In genomic region chrX:74924449-74925209, GRCh38 we compare ENCODE assay signal across 8 cellular contexts. TPM values are rescaled to one million over a fixed set of nuclear protein-coding genes. Genes with fewer than 3 reads are reported as not detected.
DNase-seq lines count a peak whose midpoint lies in the region; ATAC-seq and TF ChIP-seq lines count a peak whose summit lies in the region.

No MANE protein-coding gene starts in this region.

- no peaks in the 10 kb centered on the region for H3K9me3 ChIP-seq in OCI-LY7 (ENCODE audit: low read length)

- no peak overlapping the region for H2AFZ ChIP-seq in OCI-LY7 (ENCODE audit: low read length)

- no peaks in the 10 kb centered on the region for H3K4me1 ChIP-seq in OCI-LY7 (ENCODE audit: insufficient read depth, low read length, poor library complexity, severe bottlenecking)

- H3K79me2 ChIP-seq in OCI-LY7 (ENCODE audit: insufficient read depth, low read depth, low read length) = no peaks in the 10 kb centered on the region

- H3K9me2 ChIP-seq in OCI-LY7 (ENCODE audit: insufficient read depth, low read length) = no peaks in the 10 kb centered on the region

- no peaks in the 10 kb centered on the region for H4K20me1 ChIP-seq in OCI-LY7 (ENCODE audit: insufficient read depth, low read length)

- H3K27ac ChIP-seq in OCI-LY7 (ENCODE audit: low read depth, low read length, poor library complexity, severe bottlenecking) = no peak overlapping the region

- H3K36me3 ChIP-seq in OCI-LY7 (ENCODE audit: insufficient read depth, low read length) = no peaks in the 10 kb centered on the region

- no peak overlapping the region for H3K4me2 ChIP-seq in OCI-LY7 (ENCODE audit: low read length)

- intact Hi-C loops in OCI-LY7 (cut with micrococcal nuclease; ENCODE audit: unreplicated experiment) = no loop called here

- DNase-seq in COLO668 (lab: John Stamatoyannopoulos, UW; ENCODE audit: unreplicated experiment) (peak; percentile 80), T follicular helper cell (ENCODE audit: low read depth) (peak; percentile 3), cardiac fibroblast (ENCODE audit: low read depth in 2 of 2) (peak; percentile 3 to 9), kidney tubule cell (ENCODE audit: low spot score) (peak; percentile 43), OCI-LY7 (ENCODE audit: low spot score) (no peak)
- DNase-seq in stimulated activated CD4-positive, alpha-beta T cell treated with anti-CD3 and anti-CD28 coated beads, Interleukin-1b, Interleukin-23, amount 100 ng/mL, for 48 hours = peak; percentile 43

- TF ChIP-seq CTCF in cardiac fibroblast (IDR thresholded peaks at IDR 0.05; ENCODE audit: low read depth, low read length) = no peak
- no peak for TF ChIP-seq CTCF in OCI-LY7 (conservative IDR thresholded peaks at IDR 0.05; ENCODE audit: low read length)

- H3K4me3 ChIP-seq in cardiac fibroblast (replicated peaks in 1 of 2; ENCODE audit: low read depth in 2 of 2, low read length in 2 of 2) = peak overlapping the region; percentile 8 to 37
- H3K4me3 ChIP-seq in OCI-LY7 (ENCODE audit: low read depth, low read length, poor library complexity, severe bottlenecking) = no peak overlapping the region

- POLR2A ChIA-PET in OCI-LY7 (lab: Charles Lee) = no interaction called here

- no TSS peak for BruUV-seq in OCI-LY7 (replicated peaks; lab: Mats Ljungman, UMichigan)

- CTCF ChIA-PET in OCI-LY7 (lab: Charles Lee; ENCODE audit: unreplicated experiment) = no interaction called here

- ATAC-seq in GM19397 (IDR thresholded peaks at IDR 0.05; ENCODE audit: unreplicated experiment) (peak; percentile 60), HG03520 (IDR thresholded peaks at IDR 0.05; ENCODE audit: unreplicated experiment) (peak; percentile 47)

RNA-seq across cellular contexts. Expression of gene NEXMIF, which starts 0.6 kb away (rescaled TPM):
- not detected in 2 replicates for total RNA-seq in OCI-LY7 (2014; rRNA removed; shearing (Covaris generic))
- not detected in 2 replicates for total RNA-seq in OCI-LY7 (2022)
